In the genomic region with DNA sequence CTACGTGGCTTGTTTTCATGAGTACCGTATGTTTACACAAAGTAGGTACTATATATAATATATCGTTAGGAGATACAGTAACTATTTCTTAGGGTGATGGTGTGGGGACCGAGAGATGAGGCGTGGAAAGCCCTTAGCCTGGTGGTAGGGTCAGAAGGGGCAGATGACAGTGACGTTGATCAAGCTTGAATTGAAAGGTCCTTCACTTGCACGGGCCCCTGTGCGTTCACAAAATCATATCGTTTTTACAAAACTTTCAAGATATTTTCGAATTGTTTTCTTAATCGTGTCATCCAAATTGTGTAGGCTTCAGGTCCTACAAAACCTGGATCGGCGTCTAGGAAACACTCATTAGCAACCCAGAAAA, we compare ENCODE assay signal across 8 cellular contexts. TPM values are rescaled to one million over a fixed set of nuclear protein-coding genes. Genes with fewer than 3 reads are reported as not detected.
DNase-seq lines count a peak whose midpoint lies in the region; ATAC-seq, FAIRE-seq and TF ChIP-seq lines count a peak whose summit lies in the region.

No MANE protein-coding gene starts in this region.

- H3K4me1 Mint-ChIP-seq in chondrocyte (ENCODE audit: low read depth) = peaks cover 42% of the 10 kb centered on the region

- peak overlapping the region; percentile 94 for H2AFZ ChIP-seq in ACC112 (ENCODE audit: low read length, unreplicated experiment)
- H2AFZ ChIP-seq in KMS-11 (ENCODE audit: low read depth) = peak overlapping the region; percentile 97

- no peaks in the 10 kb centered on the region for H3K27me3 Mint-ChIP-seq in chondrocyte (ENCODE audit: low read depth)

- H3K9me3 Mint-ChIP-seq in chondrocyte (ENCODE audit: low read depth) = peaks cover 2% of the 10 kb centered on the region

- H3K36me3 ChIP-seq in ACC112 (ENCODE audit: insufficient read depth, low read length) (peaks cover 7% of the 10 kb centered on the region; the same call in 1 of the 2 replicates), KMS-11 (ENCODE audit: insufficient read depth) (no peaks in the 10 kb centered on the region), mucosa of rectum (ENCODE audit: control insufficient read depth in 2 of 2, insufficient read depth in 2 of 2, low read length in 2 of 2) (no peaks in the 10 kb centered on the region)

- H3K4me3 Mint-ChIP-seq in chondrocyte (ENCODE audit: unreplicated experiment) = peak overlapping the region; percentile 73

- no peaks in the 10 kb centered on the region for H3K27me3 ChIP-seq in ACC112 (ENCODE audit: insufficient read depth, low read length)
- no peaks in the 10 kb centered on the region for H3K27me3 ChIP-seq in KMS-11 (ENCODE audit: insufficient read depth, low read depth)
- no peaks in the 10 kb centered on the region for H3K27me3 ChIP-seq in mucosa of rectum (ENCODE audit: control insufficient read depth in 2 of 2, insufficient read depth in 2 of 2, low read length in 2 of 2)

- peak overlapping the region; percentile 94 for H3K27ac Mint-ChIP-seq in chondrocyte (ENCODE audit: unreplicated experiment)

- DNase-seq in chondrocyte (ENCODE audit: low spot score) = no peak
- no peak for DNase-seq in left lobe of liver (ENCODE audit: low spot score)
- no peak for DNase-seq in NCI-H1092 (lab: John Stamatoyannopoulos, UW)
- no peak for DNase-seq in globus pallidus (ENCODE audit: low spot score)
- no peak for DNase-seq in frontal cortex (ENCODE audit: low spot score in 2 of 2)

- no peaks in the 10 kb centered on the region for H4K20me1 ChIP-seq in KMS-11 (ENCODE audit: insufficient read depth)

- H3K4me2 ChIP-seq in KMS-11 = peak overlapping the region; percentile 67

- H3K9ac ChIP-seq in KMS-11 (peak overlapping the region; percentile 35; the same call in 1 of the 2 replicates), mucosa of rectum (ENCODE audit: low read depth in 1 of 2, low read length in 2 of 2) (peak overlapping the region; percentile 88 to 93)

- FAIRE-seq in frontal cortex (lab: Jason Lieb, UNC) = no peak

- no peaks in the 10 kb centered on the region for H3K36me3 Mint-ChIP-seq in chondrocyte (ENCODE audit: low read depth)

- H3K27ac ChIP-seq in ACC112 (ENCODE audit: low read depth, low read length) (peak overlapping the region; percentile 61), KMS-11 (peak overlapping the region; percentile 26; the same call in 1 of the 2 replicates), mucosa of rectum (ENCODE audit: low read depth in 2 of 2, low read length in 2 of 2) (peak overlapping the region; percentile 95 to 96)

- ATAC-seq in left lobe of liver = no peak

- H3K4me3 ChIP-seq in ACC112 (ENCODE audit: low read depth, low read length) (peak overlapping the region; percentile 90), KMS-11 (IDR thresholded peaks at IDR 0.05; ENCODE audit: insufficient read depth, low read depth, low read length) (no peak overlapping the region), mucosa of rectum (ENCODE audit: low read length in 2 of 2) (peak overlapping the region; percentile 89 to 94)

- peaks cover 35% of the 10 kb centered on the region for H3K79me2 ChIP-seq in ACC112 (ENCODE audit: control insufficient read depth, insufficient read depth, low read length, unreplicated experiment)
- H3K79me2 ChIP-seq in KMS-11 (ENCODE audit: insufficient read depth, low read depth) = peaks cover 26% of the 10 kb centered on the region; the same call in 1 of the 2 replicates

- no peaks in the 10 kb centered on the region for H3K9me3 ChIP-seq in mucosa of rectum (ENCODE audit: control insufficient read depth in 2 of 2, low read length in 2 of 2)

- peaks cover 8% of the 10 kb centered on the region for H3K4me1 ChIP-seq in ACC112 (ENCODE audit: control insufficient read depth, insufficient read depth, low read length, unreplicated experiment)
- peaks cover 15% of the 10 kb centered on the region for H3K4me1 ChIP-seq in KMS-11 (ENCODE audit: low read depth, poor library complexity, severe bottlenecking)
- peaks cover 7 to 16% of the 10 kb centered on the region in 2 donors for H3K4me1 ChIP-seq in mucosa of rectum (ENCODE audit: control insufficient read depth in 2 of 2, insufficient read depth in 2 of 2, low read length in 2 of 2)

- TF ChIP-seq CTCF in KMS-11 (conservative IDR thresholded peaks at IDR 0.05; ENCODE audit: low read depth, low read length) (no peak), chondrocyte (IDR thresholded peaks at IDR 0.05) (no peak)

RNA-seq across cellular contexts. Expression of a gene that starts 0.9 kb away (rescaled TPM):
- total RNA-seq in chondrocyte (25.3 to 28.1 TPM (median 25.8 TPM) in 3 replicates), left lobe of liver (9.9 TPM), frontal cortex (81.9 TPM)

Comparison
In these comparisons a context has a peak if more than half of its experiments do, and no peak if none do; other contexts are left out.
1. H3K27ac ChIP-seq: peak in every context shown above with its lines; median percentile 96 in mucosa of rectum; 61 in ACC112; 26 in KMS-11.